ENCODE assay signal across 8 cellular contexts in genomic region chr3:15794303-15794771, GRCh38. TPM values are rescaled to one million over a fixed set of nuclear protein-coding genes. Genes with fewer than 3 reads are reported as not detected.
DNase-seq lines count a peak whose midpoint lies in the region; ATAC-seq and TF ChIP-seq lines count a peak whose summit lies in the region.

No MANE protein-coding gene starts in this region.

- H3K4me1 ChIP-seq in left ventricle myocardium inferior (peaks cover 25% of the 10 kb centered on the region), RWPE2 (ENCODE audit: insufficient read depth, poor library complexity, severe bottlenecking) (peaks cover 39% of the 10 kb centered on the region), fibroblast of lung (ENCODE audit: control insufficient read depth, extremely low read depth, insufficient read depth, low read length) (no peaks in the 10 kb centered on the region), subcutaneous abdominal adipose tissue (ENCODE audit: control insufficient read depth in 5 of 5, insufficient read depth in 5 of 5, low read length in 5 of 5) (peaks cover 0 to 44% (median 27%) of the 10 kb centered on the region in 5 donors)

- peak overlapping the region; percentile 16 for H3K27ac ChIP-seq in left ventricle myocardium inferior (replicated peaks)
- H3K27ac ChIP-seq in RWPE2 (ENCODE audit: poor library complexity, severe bottlenecking): peak overlapping the region; percentile 99
- peak overlapping the region; percentile 96 for H3K27ac ChIP-seq in fibroblast of lung (ENCODE audit: insufficient read depth, low read length)
- H3K27ac ChIP-seq in subcutaneous abdominal adipose tissue (ENCODE audit: low read depth, low read length): peak overlapping the region; percentile 95

- no peak for ATAC-seq in left ventricle myocardium superior
- ATAC-seq in RWPE2 (ENCODE audit: low read depth): 0 out of 3 replicates have a peak, but pooled peaks have one; percentile 19
- ATAC-seq in GM19467 (IDR thresholded peaks at IDR 0.05; ENCODE audit: unreplicated experiment): no peak

- DNase-seq in left ventricle myocardium inferior: no peak
- no peak for DNase-seq in left ventricle myocardium superior
- no peak for DNase-seq in RWPE2 (ENCODE audit: low spot score)
- peak; percentile 79 to 92 for DNase-seq in fibroblast of lung (ENCODE audit: low read depth in 2 of 2)
- DNase-seq in DMS153 treated with DMSO at 0.1 percent for 48 hours (lab: John Stamatoyannopoulos, UW; ENCODE audit: unreplicated experiment): no peak
- no peak for DNase-seq in GM19240 (ENCODE audit: insufficient read length, low spot score)

- TF ChIP-seq CTCF in left ventricle myocardium inferior (IDR thresholded peaks at IDR 0.05; ENCODE audit: borderline replicate concordance) (no peak), RWPE2 (IDR thresholded peaks at IDR 0.05; ENCODE audit: poor library complexity, severe bottlenecking) (no peak), fibroblast of lung (conservative IDR thresholded peaks at IDR 0.05 in 1 of 2, IDR thresholded peaks at IDR 0.05 in 1 of 2; ENCODE audit: low read depth in 1 of 2, low read length in 2 of 2) (no peak)

- H3K9me3 ChIP-seq in left ventricle myocardium inferior (replicated peaks): peaks cover 7% of the 10 kb centered on the region
- peaks cover 7% of the 10 kb centered on the region for H3K9me3 ChIP-seq in RWPE2 (ENCODE audit: severe bottlenecking)
- no peaks in the 10 kb centered on the region for H3K9me3 ChIP-seq in fibroblast of lung (ENCODE audit: control insufficient read depth, insufficient read depth, low read depth, low read length)
- H3K9me3 ChIP-seq in subcutaneous abdominal adipose tissue (ENCODE audit: control insufficient read depth in 5 of 5, low read length in 5 of 5): no peaks in the 10 kb centered on the region

- H3K27me3 ChIP-seq in left ventricle myocardium inferior (ENCODE audit: low read depth) (no peaks in the 10 kb centered on the region), RWPE2 (ENCODE audit: insufficient read depth, poor library complexity, severe bottlenecking) (no peaks in the 10 kb centered on the region), fibroblast of lung (ENCODE audit: control insufficient read depth, insufficient read depth, low read length) (no peaks in the 10 kb centered on the region), subcutaneous abdominal adipose tissue (ENCODE audit: control insufficient read depth in 5 of 5, insufficient read depth in 4 of 5, low read length in 5 of 5) (no peaks in the 10 kb centered on the region)

- intact Hi-C loops in left ventricle myocardium inferior (cut with micrococcal nuclease): no loop called here
- intact Hi-C loops in left ventricle myocardium superior (cut with micrococcal nuclease): no loop called here

- no peak overlapping the region for H2AFZ ChIP-seq in fibroblast of lung (ENCODE audit: low read length)

- H3K79me2 ChIP-seq in fibroblast of lung (ENCODE audit: control insufficient read depth, insufficient read depth, low read length): peaks cover 81% of the 10 kb centered on the region

- H3K4me3 ChIP-seq in left ventricle myocardium inferior: no peak overlapping the region
- H3K4me3 ChIP-seq in RWPE2 (ENCODE audit: severe bottlenecking): peak overlapping the region; percentile 33
- peak overlapping the region; percentile 60 to 99 (median 80) for H3K4me3 ChIP-seq in fibroblast of lung (replicated peaks in 1 of 4; ENCODE audit: control extremely low read depth in 1 of 4, insufficient read depth in 1 of 4, low read depth in 3 of 4, low read length in 4 of 4)
- H3K4me3 ChIP-seq in subcutaneous abdominal adipose tissue (ENCODE audit: low read depth in 1 of 5, low read length in 5 of 5): peak overlapping the region; percentile 69 to 82 (median 77)

- peak overlapping the region; percentile 61 for H3K4me2 ChIP-seq in fibroblast of lung (ENCODE audit: extremely low read depth, insufficient read depth, low read length)

- H3K36me3 ChIP-seq in left ventricle myocardium inferior (no peaks in the 10 kb centered on the region), RWPE2 (ENCODE audit: low read depth) (peaks cover 55% of the 10 kb centered on the region), fibroblast of lung (ENCODE audit: control insufficient read depth, insufficient read depth, low read length) (peaks cover 2% of the 10 kb centered on the region), subcutaneous abdominal adipose tissue (ENCODE audit: control insufficient read depth in 5 of 5, insufficient read depth in 5 of 5, low read length in 5 of 5) (peaks cover 0 to 18% (median 0%) of the 10 kb centered on the region in 5 donors)

- H4K20me1 ChIP-seq in fibroblast of lung (ENCODE audit: control insufficient read depth, extremely low read depth, insufficient read depth, low read length): no peaks in the 10 kb centered on the region

- H3K9ac ChIP-seq in fibroblast of lung (ENCODE audit: insufficient read depth, low read length): peak overlapping the region; percentile 30
- H3K9ac ChIP-seq in subcutaneous abdominal adipose tissue (ENCODE audit: low read length in 5 of 5): peak overlapping the region in 4 of 5 donors; percentile 74 to 97 (median 78)

RNA-seq across cellular contexts. Expression of gene ANKRD28, which starts 3.4 kb away (rescaled TPM):
- total RNA-seq in left ventricle myocardium inferior: 21.6 TPM
- 23.9 TPM for total RNA-seq in left ventricle myocardium superior
- 109 and 222 TPM in 2 replicates for total RNA-seq in fibroblast of lung
- 62.1 and 82.3 TPM in 2 replicates for polyA plus RNA-seq in fibroblast of lung
- polyA plus RNA-seq in fibroblast of lung (2012): 39.0 and 50.1 TPM in 2 replicates
- 43.2 and 64.6 TPM in 2 replicates for polyA minus RNA-seq in fibroblast of lung (ENCODE audit: low replicate concordance)

Comparison
In these comparisons a context has a peak if more than half of its experiments do, and no peak if none do; other contexts are left out.
1. DNase-seq: peak in fibroblast of lung (2 of 2); none in left ventricle myocardium inferior (single experiment), left ventricle myocardium superior (single experiment), RWPE2 (single experiment), DMS153 treated with DMSO at 0.1 percent for 48 hours (single experiment) and GM19240 (single experiment).
2. H3K27ac ChIP-seq: peak in every context shown above with its lines; median percentile 99 in RWPE2; 96 in fibroblast of lung; 95 in subcutaneous abdominal adipose tissue; 16 in left ventricle myocardium inferior.